19 cellular contexts compared by ENCODE assay signal in genomic region chr1:207649204-207649753, GRCh38. TPM values are rescaled to one million over a fixed set of nuclear protein-coding genes. Genes with fewer than 3 reads are reported as not detected.
A peak's percentile ranks its signal among the peaks of the same experiment; 100 is the strongest.
DNase-seq lines count a peak whose midpoint lies in the region; ATAC-seq and TF ChIP-seq lines count a peak whose summit lies in the region.
"Had no signal": no experiment of that assay in that cellular context is flagged by ENCODE, and none has a peak within 500 bp of the region (broad histone marks: within the 10 kb centered on the region; RNA-seq: fewer than 3 reads in every experiment).

No MANE protein-coding gene starts in this region.

- POLR2A ChIA-PET in WTC11 (lab: Charles Lee), result no interaction called here

- DNase-seq in GM23338 (ENCODE audit: low spot score) (peak; percentile 17), NCI-H1417 (lab: John Stamatoyannopoulos, UW) (peak in 2 of 3 experiments; percentile 79 to 95), WTC11 (ENCODE audit: low spot score) (no peak), left kidney (ENCODE audit: low read depth, low spot score) (peak; percentile 5), vagina (ENCODE audit: extremely low spot score in 2 of 2) (no peak)
- DNase-seq: IMR-90, Kasumi-1, MM.1S, NCI-H1092 treated with DMSO at 0.1 percent for 48 hours, NCI-H446, NCI-H82, T-cell, T-helper 9 cell had no signal

- H3K27me3 ChIP-seq in GM23338 (ENCODE audit: insufficient read depth) (peaks cover 10% of the 10 kb centered on the region), vagina (no peaks in the 10 kb centered on the region)

- no peaks in the 10 kb centered on the region for H3K9me3 ChIP-seq in vagina

- peaks cover 19% of the 10 kb centered on the region for H3K79me2 ChIP-seq in GM23338 (replicated peaks; ENCODE audit: insufficient read depth)

- no peaks in the 10 kb centered on the region for H3K36me3 ChIP-seq in GM23338 (ENCODE audit: insufficient read depth)
- H3K36me3 ChIP-seq in vagina, result no peaks in the 10 kb centered on the region

- intact Hi-C loops in vagina (cut with DNase I), result no loop called here

- CTCF ChIA-PET in WTC11 (lab: Charles Lee), result interaction anchor here (0.5 to 2.3 kb wide), 4 partner anchors 23 to 324 kb away, joined by 3 to 15 read pairs (median 6); no protein-coding TSS in a partner anchor

- TF ChIP-seq POLR2A in vagina (IDR thresholded peaks at IDR 0.05), result no peak

- H3K9me3 Mint-ChIP-seq in GM23338, result no peaks in the 10 kb centered on the region
- H3K9me3 Mint-ChIP-seq in WTC11, result no peaks in the 10 kb centered on the region
- H3K9me3 Mint-ChIP-seq: T-cell had no signal

- H3K4me3 ChIP-seq in GM23338 (no peak overlapping the region), vagina (no peak overlapping the region)
- H3K4me3 ChIP-seq: SK-N-MC had no signal

- H3K4me1 Mint-ChIP-seq in GM23338, result peaks cover 47% of the 10 kb centered on the region
- H3K4me1 Mint-ChIP-seq in WTC11, result peaks cover 59% of the 10 kb centered on the region

- H3F3A ChIP-seq in GM23338 (replicated peaks; ENCODE audit: low read depth), result 0 out of 2 replicates have a peak, but pooled peaks cover 5% of the 10 kb centered on the region

- H3K27ac Mint-ChIP-seq in GM23338 (no peak overlapping the region), WTC11 (no peak overlapping the region)
- H3K27ac Mint-ChIP-seq: T-cell had no signal

- H4K20me1 ChIP-seq in GM23338 (replicated peaks; ENCODE audit: insufficient read depth), result no peaks in the 10 kb centered on the region

- H3K27ac ChIP-seq in GM23338 (ENCODE audit: low read depth) (no peak overlapping the region), vagina (no peak overlapping the region)
- H3K27ac ChIP-seq: SK-N-MC had no signal

- H3K9me2 ChIP-seq in GM23338 (ENCODE audit: insufficient read depth), result no peaks in the 10 kb centered on the region

- no peak overlapping the region; the same call in 2 of the 3 replicates for H3K4me3 Mint-ChIP-seq in GM23338
- H3K4me3 Mint-ChIP-seq in WTC11, result no peak overlapping the region
- H3K4me3 Mint-ChIP-seq: T-cell had no signal

- H3K4me2 ChIP-seq in GM23338, result no peak overlapping the region

- H3K4me1 ChIP-seq in GM23338 (ENCODE audit: insufficient read depth) (peaks cover 49% of the 10 kb centered on the region), vagina (peaks cover 11% of the 10 kb centered on the region)

- no peaks in the 10 kb centered on the region for H3K36me3 Mint-ChIP-seq in GM23338 (ENCODE audit: low read depth)
- H3K36me3 Mint-ChIP-seq in WTC11, result no peaks in the 10 kb centered on the region
- H3K36me3 Mint-ChIP-seq: T-cell had no signal

- H3K27me3 Mint-ChIP-seq in GM23338 (ENCODE audit: insufficient read depth, low read depth, poor library complexity) (peaks cover 19% of the 10 kb centered on the region), WTC11 (ENCODE audit: low read depth) (peaks cover 10% of the 10 kb centered on the region)

- H2AFZ ChIP-seq in GM23338, result no peak overlapping the region

- ATAC-seq in GM23338 (no peak), WTC11 (peak; percentile 14; the same call in 1 of the 2 replicates), GM18909 (IDR thresholded peaks at IDR 0.05; ENCODE audit: poor library complexity, unreplicated experiment) (no peak), GM19395 (IDR thresholded peaks at IDR 0.05; ENCODE audit: unreplicated experiment) (no peak)
- ATAC-seq: Panc1, Right ventricle myocardium inferior, T-cell had no signal

- no peak for TF ChIP-seq CTCF in GM23338 (conservative IDR thresholded peaks at IDR 0.05; ENCODE audit: low read depth in 2 of 2)
- no peak for TF ChIP-seq CTCF in WTC11 (IDR thresholded peaks at IDR 0.05)
- no peak for TF ChIP-seq CTCF in vagina (IDR thresholded peaks at IDR 0.05)

TF ChIP-seq in GM23338, 12 proteins besides CTCF, POLR2A, EP300 and RAD21 (continues in another document):
- TF ChIP-seq ETS1 (IDR thresholded peaks at IDR 0.05) (no peak), POLR2AphosphoS5 (IDR thresholded peaks at IDR 0.05; ENCODE audit: low read depth) (no peak), CREB1 (CRISPR knock-in tag; IDR thresholded peaks at IDR 0.05; ENCODE audit: low read depth) (no peak), EZH2 (IDR thresholded peaks at IDR 0.05; ENCODE audit: low read depth, unreplicated experiment) (no peak), ZNF114 (CRISPR knock-in tag; IDR thresholded peaks at IDR 0.05) (no peak), EZH2phosphoT487 (IDR thresholded peaks at IDR 0.05; ENCODE audit: unreplicated experiment) (no peak), REST (IDR thresholded peaks at IDR 0.05; ENCODE audit: unreplicated experiment) (no peak)

TF ChIP-seq in WTC11, 78 proteins besides CTCF, POLR2A, EP300 and RAD21 (continues in another document):
- TF ChIP-seq MLX (CRISPR knock-in tag; IDR thresholded peaks at IDR 0.05) (no peak), NR2C2 (CRISPR knock-in tag; IDR thresholded peaks at IDR 0.05) (no peak), ZNF281 (CRISPR knock-in tag; IDR thresholded peaks at IDR 0.05) (no peak), NR1H2 (CRISPR knock-in tag; IDR thresholded peaks at IDR 0.05) (no peak), NR3C1 (CRISPR knock-in tag; conservative IDR thresholded peaks at IDR 0.05; ENCODE audit: low read depth) (no peak), ZBTB43 (CRISPR knock-in tag; IDR thresholded peaks at IDR 0.05) (no peak), TEAD4 (CRISPR knock-in tag; IDR thresholded peaks at IDR 0.05) (no peak), USF2 (CRISPR knock-in tag; IDR thresholded peaks at IDR 0.05) (no peak), E2F1 (CRISPR knock-in tag; IDR thresholded peaks at IDR 0.05) (no peak)

RNA-seq across cellular contexts. Expression of gene CR1L, which starts 4.3 kb away (rescaled TPM):
- total RNA-seq in GM23338 (2014; rRNA removed; shearing (Covaris generic)), result 2.9 and 5.8 TPM in 2 replicates
- polyA plus RNA-seq in GM23338 (2016; fragmentation: Nextera tagmentation; extraction: Ambion mirVana), result 13.4 and 21.4 TPM in 2 replicates
- total RNA-seq in WTC11 (2021) (12.5 to 16.5 TPM (median 13.7 TPM) in 3 replicates), vagina (not detected)
- total RNA-seq: HT-29, IMR-90, Right ventricle myocardium inferior had no signal
- polyA plus RNA-seq: IMR-90 had no signal

Comparison
In these comparisons a context has a peak if more than half of its experiments do, and no peak if none do; other contexts are left out.
1. DNase-seq: peak in GM23338 (single experiment), NCI-H1417 (2 of 3) and left kidney (single experiment); none in WTC11 (single experiment) and vagina (0 of 2).